Comparison of ENCODE assay signal across 21 cellular contexts in the genomic region with DNA sequence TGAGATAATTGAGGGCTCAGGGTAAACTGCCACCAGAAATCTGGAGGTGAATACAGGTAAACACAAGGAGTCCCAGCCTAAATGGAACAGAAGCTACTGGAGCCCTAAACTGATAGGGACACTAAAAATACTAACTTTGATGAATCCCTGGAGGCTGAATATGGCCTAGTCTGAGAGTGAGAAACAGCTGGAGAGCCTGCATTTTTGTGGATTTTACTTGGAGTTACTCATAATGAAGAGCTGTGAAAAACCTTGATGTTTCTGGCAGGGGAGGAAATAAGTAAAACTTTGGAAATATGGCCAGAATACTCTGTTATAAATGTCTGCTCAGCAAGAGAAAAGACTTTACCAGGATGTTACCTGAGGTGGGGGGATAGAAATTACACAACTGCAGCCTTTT.
"Had no signal": no experiment of that assay in that cellular context is flagged by ENCODE, and none has a peak within 500 bp of the region (broad histone marks: within the 10 kb centered on the region; RNA-seq: fewer than 3 reads in every experiment).

No MANE protein-coding gene starts in this region.

- H3K36me3 ChIP-seq: adrenal gland, breast epithelium, neutrophil, ovary, right atrium auricular region, upper lobe of left lung had no signal

- H3K9me3 ChIP-seq: adrenal gland, breast epithelium, neutrophil, ovary, psoas muscle, right atrium auricular region, upper lobe of left lung had no signal

- H3K4me3 ChIP-seq: adrenal gland, breast epithelium, ovary, psoas muscle, right atrium auricular region, upper lobe of left lung had no signal

- H3K27me3 ChIP-seq: adrenal gland, breast epithelium, neutrophil, ovary, right atrium auricular region, upper lobe of left lung had no signal

- H3K4me1 ChIP-seq: adrenal gland, breast epithelium, psoas muscle, right atrium auricular region, upper lobe of left lung had no signal

- H3K27ac ChIP-seq: adrenal gland, breast epithelium, neutrophil, ovary, psoas muscle, right atrium auricular region, upper lobe of left lung had no signal

- DNase-seq: activated CD4-positive, alpha-beta T cell treated with anti-CD3 and anti-CD28 coated beads for 1 hour; activated CD4-positive, alpha-beta T cell treated with anti-CD3 and anti-CD28 coated beads, Interleukin-2, amount 50 U/mL, for 1 hour; activated CD8-positive, alpha-beta T cell treated with anti-CD3 and anti-CD28 coated beads, Interleukin-2, amount 10 ng/mL, durations not matched to agents 7 days and 5 days; activated gamma-delta T cell treated with Interleukin-2 at 50 U/mL for 16 hours; activated T-cell treated with anti-CD3 and anti-CD28 coated beads, Interleukin-2, amount 50 U/mL, for 1 hour; adrenal gland; cortex of kidney; foreskin melanocyte; hippocampal formation; left ventricle myocardium superior; mammary epithelial cell; midbrain; ovary; psoas muscle; stimulated activated CD4-positive, alpha-beta T cell treated with anti-CD3 and anti-CD28 coated beads, Interleukin-4, amount 100 ng/mL, for 4 hours; stimulated activated naive CD8-positive, alpha-beta T cell treated with anti-CD3 and anti-CD28 coated beads, Interleukin-15, Interleukin-2, amounts not matched to agents 100 U/mL and 50 U/mL, for 24 hours; upper lobe of left lung had no signal

- FAIRE-seq: islet of Langerhans had no signal
